Comparison of ENCODE assay signal across 8 cellular contexts in genomic region chr7:105300587-105300986, GRCh38.
DNase-seq lines count a peak whose midpoint lies in the region; ATAC-seq and TF ChIP-seq lines count a peak whose summit lies in the region.
"Not testable (repeated sequence)": the region's sequence is repeated elsewhere in the genome, so short reads cannot be mapped to it uniquely, and the experiment has no call there.

No MANE protein-coding gene starts in this region.

- peaks cover 81% of the 10 kb centered on the region for H3K79me2 ChIP-seq in Loucy (ENCODE audit: insufficient read depth, low read length)

- H3K27me3 ChIP-seq in CD8-positive, alpha-beta memory T cell (ENCODE audit: insufficient read depth, low read length, poor library complexity, severe bottlenecking); Loucy (ENCODE audit: insufficient read depth, low read length, poor library complexity, severe bottlenecking): not testable (repeated sequence)

- H3K9me3 Mint-ChIP-seq in CD8-positive, alpha-beta memory T cell; T-helper 2 cell treated with Interferon-gamma antibody and Interleukin-4, amounts not matched to agents 5 μg/mL and 100 μg/mL, for 36 hours; activated CD8-positive, alpha-beta T cell treated with anti-CD3 and anti-CD28 coated beads for 36 hours; activated naive CD8-positive, alpha-beta T cell treated with anti-CD3 and anti-CD28 coated beads, Interleukin-2, amount 50 U/mL, for 24 hours; stimulated activated naive CD8-positive, alpha-beta T cell treated with anti-CD3 and anti-CD28 coated beads, Interleukin-15, amount 100 ng/mL, for 72 hours: not testable (repeated sequence)
- H3K9me3 Mint-ChIP-seq in activated T-helper 2 cell treated with anti-CD3 and anti-CD28 coated beads, Interferon-gamma antibody, Interleukin-2, Interleukin-4, amounts not matched to agents 10 μg/mL and 5 μg/mL and 100 μg/mL, durations not matched to agents 14 hours and 24 hours and 36 hours: peaks cover 17% of the 10 kb centered on the region

- not testable (repeated sequence) for H3K36me3 ChIP-seq in CD8-positive, alpha-beta memory T cell (ENCODE audit: insufficient read depth, low read length); Loucy (ENCODE audit: insufficient read depth, low read length)

- not testable (repeated sequence) for H3K9me3 ChIP-seq in CD8-positive, alpha-beta memory T cell (ENCODE audit: low read length); Loucy (ENCODE audit: insufficient read depth, low read depth, low read length)

- TF ChIP-seq CTCF in Loucy (conservative IDR thresholded peaks at IDR 0.05; ENCODE audit: low read length); activated CD8-positive, alpha-beta T cell treated with anti-CD3 and anti-CD28 coated beads for 36 hours (IDR thresholded peaks at IDR 0.05): not testable (repeated sequence)

- peak overlapping the region in 6 of 8 donors; percentile 62 to 89 (median 81) for H3K27ac Mint-ChIP-seq in CD8-positive, alpha-beta memory T cell
- H3K27ac Mint-ChIP-seq in T-helper 2 cell treated with Interferon-gamma antibody and Interleukin-4, amounts not matched to agents 5 μg/mL and 100 μg/mL, for 36 hours: peak overlapping the region; percentile 79
- H3K27ac Mint-ChIP-seq in activated CD8-positive, alpha-beta T cell treated with anti-CD3 and anti-CD28 coated beads for 36 hours: peak overlapping the region; percentile 79
- peak overlapping the region; percentile 78 for H3K27ac Mint-ChIP-seq in activated T-helper 2 cell treated with anti-CD3 and anti-CD28 coated beads, Interferon-gamma antibody, Interleukin-2, Interleukin-4, amounts not matched to agents 10 μg/mL and 5 μg/mL and 100 μg/mL, durations not matched to agents 14 hours and 24 hours and 36 hours
- peak overlapping the region; percentile 66 for H3K27ac Mint-ChIP-seq in activated naive CD8-positive, alpha-beta T cell treated with anti-CD3 and anti-CD28 coated beads, Interleukin-2, amount 50 U/mL, for 24 hours
- peak overlapping the region in 1 of 2 donors; percentile 12 for H3K27ac Mint-ChIP-seq in stimulated activated naive CD8-positive, alpha-beta T cell treated with anti-CD3 and anti-CD28 coated beads, Interleukin-15, amount 100 ng/mL, for 72 hours

- H3K27me3 Mint-ChIP-seq in CD8-positive, alpha-beta memory T cell; T-helper 2 cell treated with Interferon-gamma antibody and Interleukin-4, amounts not matched to agents 5 μg/mL and 100 μg/mL, for 36 hours (ENCODE audit: low read depth); activated CD8-positive, alpha-beta T cell treated with anti-CD3 and anti-CD28 coated beads for 36 hours; activated T-helper 2 cell treated with anti-CD3 and anti-CD28 coated beads, Interferon-gamma antibody, Interleukin-2, Interleukin-4, amounts not matched to agents 10 μg/mL and 5 μg/mL and 100 μg/mL, durations not matched to agents 14 hours and 24 hours and 36 hours (ENCODE audit: low read depth); activated naive CD8-positive, alpha-beta T cell treated with anti-CD3 and anti-CD28 coated beads, Interleukin-2, amount 50 U/mL, for 24 hours; stimulated activated naive CD8-positive, alpha-beta T cell treated with anti-CD3 and anti-CD28 coated beads, Interleukin-15, amount 100 ng/mL, for 72 hours: not testable (repeated sequence)

- peak in 2 of 5 donors; percentile 38 to 71 for DNase-seq in CD8-positive, alpha-beta memory T cell
- DNase-seq in T-helper 2 cell treated with Interferon-gamma antibody and Interleukin-4, amounts not matched to agents 5 μg/mL and 100 μg/mL, for 36 hours (ENCODE audit: low spot score): peak; percentile 15
- not testable (repeated sequence) for DNase-seq in activated CD8-positive, alpha-beta T cell treated with anti-CD3 and anti-CD28 coated beads for 36 hours; activated T-helper 2 cell treated with anti-CD3 and anti-CD28 coated beads, Interferon-gamma antibody, Interleukin-2, Interleukin-4, amounts not matched to agents 10 μg/mL and 5 μg/mL and 100 μg/mL, durations not matched to agents 14 hours and 24 hours and 36 hours (ENCODE audit: low spot score); activated naive CD8-positive, alpha-beta T cell treated with anti-CD3 and anti-CD28 coated beads, Interleukin-2, amount 50 U/mL, for 24 hours; stimulated activated naive CD8-positive, alpha-beta T cell treated with anti-CD3 and anti-CD28 coated beads, Interleukin-15, amount 100 ng/mL, for 72 hours
- peak; percentile 35 for DNase-seq in myocyte (ENCODE audit: low read depth)

- H4K20me1 ChIP-seq in Loucy (ENCODE audit: insufficient read depth, low read length, poor library complexity, severe bottlenecking): not testable (repeated sequence)

- peak overlapping the region; percentile 55 for H3K4me2 ChIP-seq in Loucy (ENCODE audit: low read depth, low read length, poor library complexity, severe bottlenecking)

- POLR2A ChIA-PET in CD8-positive, alpha-beta memory T cell (lab: Charles Lee): not testable (repeated sequence)
- POLR2A ChIA-PET in activated CD8-positive, alpha-beta T cell treated with anti-CD3 and anti-CD28 coated beads for 36 hours (lab: Charles Lee): interaction anchor here (0.7 kb wide), 1 partner anchor 271 kb away, joined by 4 read pairs; no protein-coding TSS in a partner anchor

- H3F3A ChIP-seq in Loucy (ENCODE audit: low read depth): peaks cover 14% of the 10 kb centered on the region

- H3K4me3 Mint-ChIP-seq in CD8-positive, alpha-beta memory T cell: peak overlapping the region; percentile 30 to 77 (median 50)
- peak overlapping the region; percentile 49 for H3K4me3 Mint-ChIP-seq in T-helper 2 cell treated with Interferon-gamma antibody and Interleukin-4, amounts not matched to agents 5 μg/mL and 100 μg/mL, for 36 hours
- H3K4me3 Mint-ChIP-seq in activated CD8-positive, alpha-beta T cell treated with anti-CD3 and anti-CD28 coated beads for 36 hours; activated T-helper 2 cell treated with anti-CD3 and anti-CD28 coated beads, Interferon-gamma antibody, Interleukin-2, Interleukin-4, amounts not matched to agents 10 μg/mL and 5 μg/mL and 100 μg/mL, durations not matched to agents 14 hours and 24 hours and 36 hours (ENCODE audit: low read depth); activated naive CD8-positive, alpha-beta T cell treated with anti-CD3 and anti-CD28 coated beads, Interleukin-2, amount 50 U/mL, for 24 hours: not testable (repeated sequence)
- peak overlapping the region; percentile 51 to 55 for H3K4me3 Mint-ChIP-seq in stimulated activated naive CD8-positive, alpha-beta T cell treated with anti-CD3 and anti-CD28 coated beads, Interleukin-15, amount 100 ng/mL, for 72 hours

- H3K9me2 ChIP-seq in Loucy (replicated peaks; ENCODE audit: low read depth, low read length): not testable (repeated sequence)

- H3K27ac ChIP-seq in CD8-positive, alpha-beta memory T cell (ENCODE audit: low read depth, low read length): not testable (repeated sequence)

- H2AFZ ChIP-seq in Loucy (ENCODE audit: low read length): not testable (repeated sequence)

- ATAC-seq in activated CD8-positive, alpha-beta T cell treated with anti-CD3 and anti-CD28 coated beads for 36 hours; activated naive CD8-positive, alpha-beta T cell treated with anti-CD3 and anti-CD28 coated beads, Interleukin-2, amount 50 U/mL, for 24 hours; stimulated activated naive CD8-positive, alpha-beta T cell treated with anti-CD3 and anti-CD28 coated beads, Interleukin-15, amount 100 ng/mL, for 72 hours: not testable (repeated sequence)

- peaks cover 20% of the 10 kb centered on the region for H3K4me1 ChIP-seq in CD8-positive, alpha-beta memory T cell (ENCODE audit: insufficient read depth, low read length)
- peaks cover 60% of the 10 kb centered on the region for H3K4me1 ChIP-seq in Loucy (ENCODE audit: insufficient read depth, low read length, poor library complexity, severe bottlenecking)

- H3K4me3 ChIP-seq in CD8-positive, alpha-beta memory T cell (ENCODE audit: low read length): not testable (repeated sequence)
- peak overlapping the region; percentile 38 for H3K4me3 ChIP-seq in Loucy (ENCODE audit: low read length, poor library complexity, severe bottlenecking)

- H3K36me3 Mint-ChIP-seq in CD8-positive, alpha-beta memory T cell; activated naive CD8-positive, alpha-beta T cell treated with anti-CD3 and anti-CD28 coated beads, Interleukin-2, amount 50 U/mL, for 24 hours (ENCODE audit: low read depth): not testable (repeated sequence)
- H3K36me3 Mint-ChIP-seq in T-helper 2 cell treated with Interferon-gamma antibody and Interleukin-4, amounts not matched to agents 5 μg/mL and 100 μg/mL, for 36 hours (ENCODE audit: low read depth): peaks cover 27% of the 10 kb centered on the region
- peaks cover 12% of the 10 kb centered on the region for H3K36me3 Mint-ChIP-seq in activated CD8-positive, alpha-beta T cell treated with anti-CD3 and anti-CD28 coated beads for 36 hours (ENCODE audit: low read depth)
- H3K36me3 Mint-ChIP-seq in activated T-helper 2 cell treated with anti-CD3 and anti-CD28 coated beads, Interferon-gamma antibody, Interleukin-2, Interleukin-4, amounts not matched to agents 10 μg/mL and 5 μg/mL and 100 μg/mL, durations not matched to agents 14 hours and 24 hours and 36 hours (ENCODE audit: low read depth): peaks cover 40% of the 10 kb centered on the region

- H3K4me1 Mint-ChIP-seq in CD8-positive, alpha-beta memory T cell: peaks cover 67 to 85% (median 69%) of the 10 kb centered on the region in 3 donors
- H3K4me1 Mint-ChIP-seq in T-helper 2 cell treated with Interferon-gamma antibody and Interleukin-4, amounts not matched to agents 5 μg/mL and 100 μg/mL, for 36 hours (ENCODE audit: low read depth): peaks cover 62% of the 10 kb centered on the region
- H3K4me1 Mint-ChIP-seq in activated CD8-positive, alpha-beta T cell treated with anti-CD3 and anti-CD28 coated beads for 36 hours (ENCODE audit: low read depth): peaks cover 64% of the 10 kb centered on the region
- H3K4me1 Mint-ChIP-seq in activated T-helper 2 cell treated with anti-CD3 and anti-CD28 coated beads, Interferon-gamma antibody, Interleukin-2, Interleukin-4, amounts not matched to agents 10 μg/mL and 5 μg/mL and 100 μg/mL, durations not matched to agents 14 hours and 24 hours and 36 hours (ENCODE audit: low read depth): peaks cover 63% of the 10 kb centered on the region
- H3K4me1 Mint-ChIP-seq in activated naive CD8-positive, alpha-beta T cell treated with anti-CD3 and anti-CD28 coated beads, Interleukin-2, amount 50 U/mL, for 24 hours: peaks cover 69% of the 10 kb centered on the region
- peaks cover 77% of the 10 kb centered on the region for H3K4me1 Mint-ChIP-seq in stimulated activated naive CD8-positive, alpha-beta T cell treated with anti-CD3 and anti-CD28 coated beads, Interleukin-15, amount 100 ng/mL, for 72 hours

- CTCF ChIA-PET in CD8-positive, alpha-beta memory T cell (lab: Charles Lee): interaction anchor here (1.7 kb wide), 1 partner anchor 52 kb away, joined by 5 read pairs; no protein-coding TSS in a partner anchor
- CTCF ChIA-PET in activated CD8-positive, alpha-beta T cell treated with anti-CD3 and anti-CD28 coated beads for 36 hours (lab: Charles Lee): not testable (repeated sequence)

- not testable (repeated sequence) for H3K9ac ChIP-seq in Loucy (ENCODE audit: low read depth, low read length, poor library complexity, severe bottlenecking)

- intact Hi-C loops in activated CD8-positive, alpha-beta T cell treated with anti-CD3 and anti-CD28 coated beads for 36 hours (cut with micrococcal nuclease); activated T-helper 2 cell treated with anti-CD3 and anti-CD28 coated beads, Interferon-gamma antibody, Interleukin-2, Interleukin-4, amounts not matched to agents 10 μg/mL and 5 μg/mL and 100 μg/mL, durations not matched to agents 14 hours and 24 hours and 36 hours (cut with micrococcal nuclease): not testable (repeated sequence)
